ENCODE assay signal across 18 cellular contexts in genomic region chr4:102533348-102533747, GRCh38. TPM values are rescaled to one million over a fixed set of nuclear protein-coding genes. Genes with fewer than 3 reads are reported as not detected.
DNase-seq lines count a peak whose midpoint lies in the region; FAIRE-seq and TF ChIP-seq lines count a peak whose summit lies in the region.
"Had no signal": no experiment of that assay in that cellular context is flagged by ENCODE, and none has a peak within 500 bp of the region (broad histone marks: within the 10 kb centered on the region; RNA-seq: fewer than 3 reads in every experiment).

No MANE protein-coding gene starts in this region.

- dilution Hi-C loops in mammary epithelial cell (cut with HindIII; ENCODE audit: low sequenced_read_pairs) = no loop called here

- in situ Hi-C loops in mammary epithelial cell (cut with MboI; ENCODE audit: low sequenced_read_pairs in 2 of 2) = no loop called here

- no peaks in the 10 kb centered on the region for H3F3A ChIP-seq in PC-9 (ENCODE audit: insufficient read depth, low read depth)

- H3K27me3 Mint-ChIP-seq in MCF 10A (ENCODE audit: insufficient read depth, unreplicated experiment) (no peaks in the 10 kb centered on the region), astrocyte (ENCODE audit: low read depth, unreplicated experiment) (no peaks in the 10 kb centered on the region)
- H3K27me3 Mint-ChIP-seq: CD4-positive, alpha-beta memory T cell had no signal

- no peaks in the 10 kb centered on the region for H3K9me3 Mint-ChIP-seq in MCF 10A (ENCODE audit: unreplicated experiment)
- H3K9me3 Mint-ChIP-seq in astrocyte (ENCODE audit: unreplicated experiment) = no peaks in the 10 kb centered on the region
- H3K9me3 Mint-ChIP-seq: H9 had no signal

- H3K4me3 Mint-ChIP-seq in MCF 10A (ENCODE audit: unreplicated experiment) (no peak overlapping the region), astrocyte (ENCODE audit: unreplicated experiment) (no peak overlapping the region)
- H3K4me3 Mint-ChIP-seq: H9 had no signal

- H3K36me3 ChIP-seq in mammary epithelial cell (ENCODE audit: insufficient read depth, low read length) (no peaks in the 10 kb centered on the region), astrocyte (ENCODE audit: insufficient read depth, low read length) (peaks cover 3% of the 10 kb centered on the region), urinary bladder (ENCODE audit: insufficient read depth) (peaks cover 2% of the 10 kb centered on the region), PC-9 (ENCODE audit: low read depth) (no peaks in the 10 kb centered on the region)

- H3K4me1 Mint-ChIP-seq in MCF 10A (ENCODE audit: insufficient read depth, unreplicated experiment) (peaks cover 9% of the 10 kb centered on the region), astrocyte (ENCODE audit: low read depth, unreplicated experiment) (peaks cover 11% of the 10 kb centered on the region)

- intact Hi-C loops in MCF 10A (cut with micrococcal nuclease) (no loop called here), mammary epithelial cell (cut with micrococcal nuclease) (no loop called here), PC-9 (cut with micrococcal nuclease; ENCODE audit: unreplicated experiment) (no loop called here)

- no TSS peak for BruUV-seq in MCF 10A (replicated peaks; lab: Mats Ljungman, UMichigan)
- BruUV-seq in mammary epithelial cell (replicated peaks; lab: Mats Ljungman, UMichigan) = no TSS peak
- BruUV-seq in PC-9 (replicated peaks; lab: Mats Ljungman, UMichigan) = no TSS peak

- H3K4me2 ChIP-seq in mammary epithelial cell (ENCODE audit: insufficient read depth, low read depth, low read length) (no peak overlapping the region), astrocyte (ENCODE audit: low read length) (no peak overlapping the region), PC-9 (no peak overlapping the region)

- H3K9ac ChIP-seq in mammary epithelial cell (ENCODE audit: insufficient read depth, low read length) = no peak overlapping the region
- H3K9ac ChIP-seq in astrocyte (ENCODE audit: low read length) = no peak overlapping the region

- H3K4me3 ChIP-seq in mammary epithelial cell (replicated peaks in 1 of 3; ENCODE audit: insufficient read depth in 1 of 3, low read depth in 2 of 3, low read length in 3 of 3) (no peak overlapping the region), LNCaP clone FGC (ENCODE audit: low read depth, low read length) (peak overlapping the region; percentile 34), astrocyte (ENCODE audit: insufficient read depth, low read depth, low read length) (no peak overlapping the region), urinary bladder (ENCODE audit: low read depth, low read length) (no peak overlapping the region), PC-9 (no peak overlapping the region)

- H4K20me1 ChIP-seq in mammary epithelial cell (ENCODE audit: insufficient read depth, low read length) = no peaks in the 10 kb centered on the region
- peaks cover 14% of the 10 kb centered on the region for H4K20me1 ChIP-seq in astrocyte (ENCODE audit: insufficient read depth, low read length)
- H4K20me1 ChIP-seq in PC-9 (ENCODE audit: insufficient read depth) = no peaks in the 10 kb centered on the region

- CTCF ChIA-PET in MCF 10A (lab: Yijun Ruan, JAX) (no interaction called here), mammary epithelial cell (lab: Charles Lee; ENCODE audit: low non-redundant PET) (no interaction called here), PC-9 (lab: Charles Lee) (no interaction called here)

- H3K36me3 Mint-ChIP-seq in MCF 10A (ENCODE audit: insufficient read depth, unreplicated experiment) (peaks cover 19% of the 10 kb centered on the region), astrocyte (ENCODE audit: low read depth, unreplicated experiment) (no peaks in the 10 kb centered on the region)

- H3K27ac Mint-ChIP-seq in MCF 10A (ENCODE audit: low read depth, unreplicated experiment) = peak overlapping the region; percentile 19
- H3K27ac Mint-ChIP-seq in astrocyte (ENCODE audit: unreplicated experiment) = no peak overlapping the region
- H3K27ac Mint-ChIP-seq: H9 had no signal

- TF ChIP-seq CTCF in MCF 10A (IDR thresholded peaks at IDR 0.05; ENCODE audit: unreplicated experiment) (no peak), mammary epithelial cell (conservative IDR thresholded peaks at IDR 0.05 in 1 of 2, IDR thresholded peaks at IDR 0.05 in 1 of 2; ENCODE audit: extremely low read depth in 1 of 2, insufficient read depth in 1 of 2, low read depth in 1 of 2, low read length in 2 of 2) (no peak), LNCaP clone FGC (IDR thresholded peaks at IDR 0.05; ENCODE audit: control insufficient read depth, extremely low read depth, insufficient read depth) (no peak), astrocyte (IDR thresholded peaks at IDR 0.05; ENCODE audit: insufficient read depth, low read depth, low read length) (no peak), PC-9 (conservative IDR thresholded peaks at IDR 0.05) (no peak)

- no peaks in the 10 kb centered on the region for H3K27me3 ChIP-seq in mammary epithelial cell (ENCODE audit: insufficient read depth, low read length)
- H3K27me3 ChIP-seq in astrocyte (ENCODE audit: insufficient read depth, low read length) = no peaks in the 10 kb centered on the region
- no peaks in the 10 kb centered on the region for H3K27me3 ChIP-seq in PC-9 (ENCODE audit: insufficient read depth, low read depth)

- peaks cover 29% of the 10 kb centered on the region for H3K4me1 ChIP-seq in mammary epithelial cell (ENCODE audit: insufficient read depth, low read length)
- H3K4me1 ChIP-seq in astrocyte (ENCODE audit: insufficient read depth, low read length) = peaks cover 23% of the 10 kb centered on the region
- no peaks in the 10 kb centered on the region for H3K4me1 ChIP-seq in urinary bladder (ENCODE audit: insufficient read depth)
- no peaks in the 10 kb centered on the region for H3K4me1 ChIP-seq in PC-9 (replicated peaks; ENCODE audit: insufficient read depth)

- peaks cover 25% of the 10 kb centered on the region for H3K79me2 ChIP-seq in mammary epithelial cell (ENCODE audit: insufficient read depth, low read length)
- no peaks in the 10 kb centered on the region for H3K79me2 ChIP-seq in astrocyte (ENCODE audit: insufficient read depth, low read length)
- no peaks in the 10 kb centered on the region for H3K79me2 ChIP-seq in PC-9 (ENCODE audit: low read depth)

- peak; percentile 56 for FAIRE-seq in astrocyte (lab: Jason Lieb, UNC)
- FAIRE-seq: D721Med had no signal

- H3K9me2 ChIP-seq in PC-9 (ENCODE audit: insufficient read depth) = no peaks in the 10 kb centered on the region

- no peak overlapping the region for H3K27ac ChIP-seq in mammary epithelial cell (ENCODE audit: insufficient read depth, low read depth, low read length)
- no peak overlapping the region for H3K27ac ChIP-seq in astrocyte (ENCODE audit: low read depth, low read length)
- H3K27ac ChIP-seq in urinary bladder (ENCODE audit: low read depth) = peak overlapping the region; percentile 38
- H3K27ac ChIP-seq in PC-9 = no peak overlapping the region

- H2AFZ ChIP-seq in mammary epithelial cell (ENCODE audit: low read depth, low read length) (no peak overlapping the region), astrocyte (ENCODE audit: low read depth, low read length) (no peak overlapping the region), PC-9 (no peak overlapping the region)

- no peak for DNase-seq in MCF 10A (ENCODE audit: unreplicated experiment)
- no peak for DNase-seq in mammary epithelial cell
- peak; percentile 97 for DNase-seq in LNCaP clone FGC (ENCODE audit: low read depth)
- no peak for DNase-seq in astrocyte (ENCODE audit: low read depth)
- no peak for DNase-seq in PC-9
- no peak for DNase-seq in GM19240 (ENCODE audit: insufficient read length, low spot score)
- DNase-seq: ACHN; CD4-positive, alpha-beta memory T cell; DMS79 treated with DMSO at 0.1 percent for 48 hours; GDM1; H9; IMR-90; Kasumi-1; NCI-H226; NCI-H526 treated with DMSO at 0.1 percent for 48 hours; SHP77 treated with DMSO at 0.1 percent for 48 hours had no signal

- 100% methylated on average over 4 of the region's 4 CpGs for WGBS in mammary epithelial cell (ENCODE audit: low coverage, missing lambda C conversion rate)
- WGBS in urinary bladder = 84% methylated on average over 4 of the region's 4 CpGs

- H3K9me3 ChIP-seq in mammary epithelial cell (replicated peaks; ENCODE audit: insufficient read depth, low read length) (no peaks in the 10 kb centered on the region), astrocyte (ENCODE audit: insufficient read depth, low read depth, low read length) (no peaks in the 10 kb centered on the region), PC-9 (ENCODE audit: insufficient read depth, low read depth) (no peaks in the 10 kb centered on the region)

- POLR2A ChIA-PET in MCF 10A (lab: Yijun Ruan, JAX) = interaction anchor here (0.6 to 5.4 kb wide), 5 partner anchors 13 to 32 kb away, joined by 3 to 43 read pairs (median 3); partner anchors contain the start of gene NFKB1
- POLR2A ChIA-PET in PC-9 (lab: Charles Lee; ENCODE audit: unreplicated experiment) = no interaction called here

RNA-seq across cellular contexts. Expression of gene NFKB1, which starts 32.2 kb away (rescaled TPM):
- total RNA-seq in MCF 10A (2022) = 40.1 and 70.9 TPM in 2 replicates
- 10 to 100 TPM; 23.5 to 52.9 TPM for total RNA-seq in mammary epithelial cell
- polyA plus RNA-seq in mammary epithelial cell = 25.5 TPM
- polyA minus RNA-seq in mammary epithelial cell = 40.6 TPM
- 17.2 and 19.9 TPM in 2 replicates for total RNA-seq in astrocyte
- 38.4 TPM for total RNA-seq in urinary bladder
- polyA plus RNA-seq in urinary bladder = 29.4 TPM
- total RNA-seq in PC-9 (2021) = 11.6 and 16.8 TPM in 2 replicates
